Comparison of ENCODE assay signal across 14 cellular contexts in the genomic region with DNA sequence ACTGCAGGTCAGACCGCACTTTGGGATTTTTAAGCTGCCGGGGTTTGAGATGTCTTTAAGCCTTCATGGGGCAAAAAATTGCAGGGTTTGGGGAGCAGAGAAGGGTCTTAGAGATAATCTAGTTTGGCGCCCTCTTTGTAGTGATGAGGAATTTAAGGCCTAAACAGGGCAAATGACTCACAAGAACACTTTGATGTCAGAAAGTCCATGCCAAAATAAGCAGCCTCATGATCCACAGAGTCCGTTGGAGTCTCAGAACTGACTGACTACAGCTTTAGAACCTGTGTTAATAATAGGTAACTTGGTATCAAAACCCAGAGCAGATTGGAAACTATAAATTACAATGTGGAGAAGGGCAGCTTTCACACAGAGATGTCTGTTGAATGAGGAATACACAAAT.
"Had no signal": no experiment of that assay in that cellular context is flagged by ENCODE, and none has a peak within 500 bp of the region (broad histone marks: within the 10 kb centered on the region; RNA-seq: fewer than 3 reads in every experiment).

No MANE protein-coding gene starts in this region.

- H3K4me2 ChIP-seq: hepatocyte had no signal

- DNase-seq: activated CD4-positive, alpha-beta T cell treated with anti-CD3 and anti-CD28 coated beads for 4 hours; activated CD8-positive, alpha-beta memory T cell treated with anti-CD3 and anti-CD28 coated beads, Interleukin-2, amount 50 U/mL, for 4 hours; activated CD8-positive, alpha-beta T cell treated with anti-CD3 and anti-CD28 coated beads, Interleukin-2, amount 10 ng/mL, durations not matched to agents 7 days and 5 days; activated gamma-delta T cell; activated T-cell treated with anti-CD3 and anti-CD28 coated beads, Interleukin-2, amount 50 U/mL, for 48 hours; amniotic stem cell; cerebellar nuclear complex; effector memory CD8-positive, alpha-beta T cell; left lung; naive thymus-derived CD8-positive, alpha-beta T cell; right lobe of liver; stimulated activated naive CD8-positive, alpha-beta T cell treated with anti-CD3 and anti-CD28 coated beads, Interleukin-15, Interleukin-2, amounts not matched to agents 100 U/mL and 50 U/mL, for 24 hours; T-helper 17 cell had no signal

- H3K36me3 ChIP-seq: left lung, right lobe of liver had no signal

- H3K4me1 ChIP-seq: right lobe of liver had no signal

- H3K4me3 ChIP-seq: hepatocyte, left lung, right lobe of liver had no signal

- H2AFZ ChIP-seq: hepatocyte had no signal

- H3K27ac ChIP-seq: hepatocyte, left lung, right lobe of liver had no signal

- H3K9me3 ChIP-seq: left lung, right lobe of liver had no signal

- H3K79me2 ChIP-seq: hepatocyte had no signal

- H3K27me3 ChIP-seq: right lobe of liver had no signal

- ATAC-seq: activated CD8-positive, alpha-beta T cell treated with anti-CD3 and anti-CD28 coated beads, Interleukin-2, amount 10 ng/mL, durations not matched to agents 7 days and 5 days; effector memory CD8-positive, alpha-beta T cell; left lung; naive thymus-derived CD8-positive, alpha-beta T cell; right lobe of liver; stimulated activated naive CD8-positive, alpha-beta T cell treated with anti-CD3 and anti-CD28 coated beads, Interleukin-15, Interleukin-2, amounts not matched to agents 100 U/mL and 50 U/mL, for 24 hours; T-helper 17 cell had no signal
